ENCODE assay signal across 1 cellular context in the genomic region with DNA sequence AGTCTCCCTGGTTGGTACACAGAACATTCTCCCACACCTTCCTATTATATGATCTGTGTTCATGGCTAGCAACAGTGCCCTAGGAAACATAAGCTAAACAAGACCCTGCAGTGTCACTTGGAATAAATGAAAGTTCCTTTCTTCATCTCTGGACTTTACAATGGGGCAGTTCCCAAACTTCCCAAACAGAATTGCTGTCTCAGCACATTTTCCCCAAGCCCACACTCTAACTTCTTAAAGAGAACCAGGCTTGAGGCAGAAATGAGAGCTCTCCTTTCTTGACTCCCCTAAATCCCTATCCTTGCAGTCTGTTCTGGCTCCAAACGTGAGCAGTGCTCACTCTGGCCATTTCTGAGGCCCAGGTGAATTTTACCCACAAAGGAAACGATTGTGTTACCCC.
TF ChIP-seq lines count a peak whose summit lies in the region.

No MANE protein-coding gene starts in this region.

TF ChIP-seq in GM23338, 12 proteins besides CTCF, POLR2A, EP300 and RAD21 (continued from another document):
- TF ChIP-seq, protein P1, sequence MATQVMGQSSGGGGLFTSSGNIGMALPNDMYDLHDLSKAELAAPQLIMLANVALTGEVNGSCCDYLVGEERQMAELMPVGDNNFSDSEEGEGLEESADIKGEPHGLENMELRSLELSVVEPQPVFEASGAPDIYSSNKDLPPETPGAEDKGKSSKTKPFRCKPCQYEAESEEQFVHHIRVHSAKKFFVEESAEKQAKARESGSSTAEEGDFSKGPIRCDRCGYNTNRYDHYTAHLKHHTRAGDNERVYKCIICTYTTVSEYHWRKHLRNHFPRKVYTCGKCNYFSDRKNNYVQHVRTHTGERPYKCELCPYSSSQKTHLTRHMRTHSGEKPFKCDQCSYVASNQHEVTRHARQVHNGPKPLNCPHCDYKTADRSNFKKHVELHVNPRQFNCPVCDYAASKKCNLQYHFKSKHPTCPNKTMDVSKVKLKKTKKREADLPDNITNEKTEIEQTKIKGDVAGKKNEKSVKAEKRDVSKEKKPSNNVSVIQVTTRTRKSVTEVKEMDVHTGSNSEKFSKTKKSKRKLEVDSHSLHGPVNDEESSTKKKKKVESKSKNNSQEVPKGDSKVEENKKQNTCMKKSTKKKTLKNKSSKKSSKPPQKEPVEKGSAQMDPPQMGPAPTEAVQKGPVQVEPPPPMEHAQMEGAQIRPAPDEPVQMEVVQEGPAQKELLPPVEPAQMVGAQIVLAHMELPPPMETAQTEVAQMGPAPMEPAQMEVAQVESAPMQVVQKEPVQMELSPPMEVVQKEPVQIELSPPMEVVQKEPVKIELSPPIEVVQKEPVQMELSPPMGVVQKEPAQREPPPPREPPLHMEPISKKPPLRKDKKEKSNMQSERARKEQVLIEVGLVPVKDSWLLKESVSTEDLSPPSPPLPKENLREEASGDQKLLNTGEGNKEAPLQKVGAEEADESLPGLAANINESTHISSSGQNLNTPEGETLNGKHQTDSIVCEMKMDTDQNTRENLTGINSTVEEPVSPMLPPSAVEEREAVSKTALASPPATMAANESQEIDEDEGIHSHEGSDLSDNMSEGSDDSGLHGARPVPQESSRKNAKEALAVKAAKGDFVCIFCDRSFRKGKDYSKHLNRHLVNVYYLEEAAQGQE (IDR thresholded peaks at IDR 0.05; ENCODE audit: unreplicated experiment): no peak
